Comparison of ENCODE assay signal across 21 cellular contexts in genomic region chr1:228957535-228957934, GRCh38.
DNase-seq lines count a peak whose midpoint lies in the region; ATAC-seq and TF ChIP-seq lines count a peak whose summit lies in the region.
"Had no signal": no experiment of that assay in that cellular context is flagged by ENCODE, and none has a peak within 500 bp of the region (broad histone marks: within the 10 kb centered on the region; RNA-seq: fewer than 3 reads in every experiment).

No MANE protein-coding gene starts in this region.

- H3K9ac ChIP-seq in trophoblast cell (ENCODE audit: low read length), result no peak overlapping the region

- H4K12ac ChIP-seq in trophoblast cell (ENCODE audit: low read depth, low read length), result no peak overlapping the region

- peak overlapping the region; percentile 46 for H3K14ac ChIP-seq in trophoblast cell (ENCODE audit: low read length)

- H3K23ac ChIP-seq in trophoblast cell (ENCODE audit: low read length), result no peak overlapping the region

- no peak overlapping the region for H2AFZ ChIP-seq in trophoblast cell (ENCODE audit: insufficient read depth, low read length, poor library complexity)
- H2AFZ ChIP-seq: PC-9 had no signal

- DNase-seq in D341Med (ENCODE audit: low spot score) (peak; percentile 84), NCI-H2107 (lab: John Stamatoyannopoulos, UW) (peak; percentile 31), coronary artery (ENCODE audit: low spot score) (peak; percentile 64), trophoblast cell (no peak), RKO (ENCODE audit: low spot score) (no peak), midbrain (lab: John Stamatoyannopoulos, UW) (no peak)
- DNase-seq: EL, GF-D8, MM.1S, NCI-H1048, NCI-H1436, NCI-H187 treated with DMSO at 0.1 percent for 48 hours, NCI-H69, PC-9, SHP77 treated with DMSO at 0.1 percent for 48 hours had no signal

- ATAC-seq in GM19351 (IDR thresholded peaks at IDR 0.05; ENCODE audit: unreplicated experiment) (no peak), GM19035 (IDR thresholded peaks at IDR 0.05; ENCODE audit: unreplicated experiment) (no peak)
- ATAC-seq: K562 had no signal

- no peaks in the 10 kb centered on the region for H3K79me2 ChIP-seq in trophoblast cell (ENCODE audit: control insufficient read depth, insufficient read depth, low read length, poor library complexity)

- H3K36me3 ChIP-seq in trophoblast cell (ENCODE audit: control insufficient read depth in 1 of 2, insufficient read depth in 2 of 2, low read length in 2 of 2), result no peaks in the 10 kb centered on the region

- H3K4me3 ChIP-seq in coronary artery, result no peak overlapping the region
- no peak overlapping the region for H3K4me3 ChIP-seq in trophoblast cell (ENCODE audit: low read depth, low read length)
- H3K4me3 ChIP-seq: K562, PC-9, SK-N-MC had no signal

- H3K79me1 ChIP-seq in trophoblast cell (ENCODE audit: low read length), result peaks cover 9% of the 10 kb centered on the region

- peak overlapping the region; percentile 54 for H2BK5ac ChIP-seq in trophoblast cell (ENCODE audit: low read depth, low read length, poor library complexity)

- H3K27me3 ChIP-seq in trophoblast cell (ENCODE audit: insufficient read depth, low read length), result no peaks in the 10 kb centered on the region

- H4K91ac ChIP-seq in trophoblast cell (ENCODE audit: low read depth, low read length), result peak overlapping the region; percentile 38

- peak overlapping the region; percentile 52 for H2BK120ac ChIP-seq in trophoblast cell (ENCODE audit: insufficient read depth, low read length, poor library complexity)

- WGBS in trophoblast cell (ENCODE audit: extremely low coverage, insufficient coverage, insufficient read length), result no CpG with 5 or more reads among the region's 6 CpGs

- peak overlapping the region; percentile 24 for H3K4ac ChIP-seq in trophoblast cell (ENCODE audit: low read depth, low read length)

- peak overlapping the region; percentile 21 for H3K18ac ChIP-seq in trophoblast cell (ENCODE audit: low read length)

- H2BK12ac ChIP-seq in trophoblast cell (ENCODE audit: low read length), result peak overlapping the region; percentile 74

- H3K4me2 ChIP-seq in trophoblast cell (ENCODE audit: low read length), result no peak overlapping the region
- H3K4me2 ChIP-seq: PC-9 had no signal

- peak overlapping the region; percentile 67 for H2AK5ac ChIP-seq in trophoblast cell (ENCODE audit: low read length)

- no peaks in the 10 kb centered on the region for H3K9me3 ChIP-seq in trophoblast cell (ENCODE audit: insufficient read depth, low read depth, low read length)

- no peak for TF ChIP-seq CTCF in coronary artery (IDR thresholded peaks at IDR 0.05)

- peaks cover 6 to 12% of the 10 kb centered on the region in 2 experiments for H3K4me1 ChIP-seq in trophoblast cell (ENCODE audit: control insufficient read depth in 1 of 2, insufficient read depth in 2 of 2, low read length in 2 of 2)

- peak overlapping the region; percentile 8 for H4K8ac ChIP-seq in trophoblast cell (ENCODE audit: low read depth, low read length)

- no peak overlapping the region for H3K27ac ChIP-seq in coronary artery
- no peak overlapping the region for H3K27ac ChIP-seq in trophoblast cell (ENCODE audit: low read depth, low read length)
- H3K27ac ChIP-seq: C4-2B, PC-9, RWPE1, SK-N-MC had no signal

Comparison
In these comparisons a context has a peak if more than half of its experiments do, and no peak if none do; other contexts are left out.
1. DNase-seq: peak in D341Med (single experiment), NCI-H2107 (single experiment) and coronary artery (single experiment); none in trophoblast cell (0 of 2), RKO (single experiment) and midbrain (single experiment).